In the genomic region with DNA sequence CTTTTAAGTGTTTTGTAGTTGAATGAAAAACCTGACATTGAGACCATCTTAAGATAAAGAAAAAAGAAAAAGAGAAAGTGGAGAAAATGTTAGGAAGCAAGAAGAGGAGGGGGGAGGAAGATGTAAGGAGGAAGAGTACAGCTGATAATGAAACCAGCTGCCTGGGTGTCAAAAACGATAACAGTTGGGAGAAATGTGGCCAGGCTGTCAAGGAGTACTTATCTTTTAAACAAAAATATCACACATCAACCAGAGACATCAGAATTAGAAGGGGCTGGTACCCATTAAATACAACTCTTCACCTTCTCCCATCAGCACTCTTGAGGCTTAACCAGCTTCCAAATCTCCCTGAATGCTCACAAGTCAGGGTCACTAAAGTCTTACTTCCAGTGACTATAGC, we compare ENCODE assay signal across 1 cellular context.
TF ChIP-seq lines count a peak whose summit lies in the region.

No MANE protein-coding gene starts in this region.

TF ChIP-seq in IMR-90, 13 proteins besides CTCF, POLR2A, EP300 and RAD21:
- TF ChIP-seq MXI1 (IDR thresholded peaks at IDR 0.05; ENCODE audit: borderline replicate concordance, low read depth, low read length) (no peak), MAZ (IDR thresholded peaks at IDR 0.05; ENCODE audit: borderline replicate concordance, low read depth, low read length) (no peak), FOS (IDR thresholded peaks at IDR 0.05; ENCODE audit: low read depth, low read length) (no peak), RFX5 (IDR thresholded peaks at IDR 0.05; ENCODE audit: low read depth, low read length) (no peak), BHLHE40 (IDR thresholded peaks at IDR 0.05; ENCODE audit: low read depth, low read length) (no peak), CEBPB (IDR thresholded peaks at IDR 0.05; ENCODE audit: low read depth, low read length) (no peak), ELK1 (IDR thresholded peaks at IDR 0.05; ENCODE audit: borderline replicate concordance, low read depth, low read length) (no peak), NFE2L2 (IDR thresholded peaks at IDR 0.05; ENCODE audit: low read depth, low read length) (no peak)
